1 cellular context compared by ENCODE assay signal in the genomic region with DNA sequence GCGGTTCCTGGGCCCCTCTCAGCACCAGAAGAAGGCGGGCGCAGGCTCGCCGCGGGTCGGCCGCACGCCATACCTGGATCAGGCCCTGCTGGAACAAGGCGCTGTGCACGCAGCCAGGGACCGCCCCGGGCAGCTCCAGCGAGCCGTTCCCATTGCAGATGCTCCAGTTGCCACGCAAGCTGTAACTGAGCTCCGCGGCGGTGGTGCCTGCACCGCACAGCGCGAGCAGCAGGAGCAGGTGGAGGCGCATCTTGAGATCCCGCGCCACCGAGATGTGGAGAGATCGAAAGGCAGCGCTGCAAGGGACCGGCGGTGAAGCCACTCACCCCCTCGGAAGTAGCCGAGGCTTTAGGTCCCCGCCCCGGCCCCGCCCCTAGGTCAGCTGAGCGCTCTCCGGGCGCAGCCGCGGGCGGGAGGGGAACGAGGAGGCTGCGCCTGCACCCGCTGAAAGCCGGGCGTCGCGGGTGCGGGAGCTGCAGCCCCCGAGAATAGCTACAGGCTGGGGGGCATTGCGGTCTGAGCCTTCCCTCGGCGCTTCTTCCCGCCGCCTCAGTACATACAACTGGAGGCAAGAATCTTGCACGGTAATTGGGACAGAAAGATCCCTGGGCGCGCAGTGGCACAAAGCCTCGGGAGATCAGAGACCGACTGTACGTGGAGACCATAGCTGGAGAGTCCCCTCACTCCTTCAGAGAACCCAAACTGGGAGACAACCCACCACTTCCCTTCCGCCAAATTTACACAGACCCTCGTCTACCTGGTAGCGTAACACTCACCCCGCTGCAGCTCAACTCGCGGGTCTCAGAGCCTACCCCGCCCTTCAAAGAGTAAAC.
TF ChIP-seq lines count a peak whose summit lies in the region.

A gene (minus strand): TSS at position 324 of the 833 bp plus-strand sequence. CDS start 74 bp downstream, at position 250.

TF ChIP-seq in K562, 482 proteins besides CTCF, POLR2A, EP300 and RAD21 (continued from another document and continues in another):
- TF ChIP-seq SMARCE1 (IDR thresholded peaks at IDR 0.05) (no peak), KLF16 (IDR thresholded peaks at IDR 0.05) (no peak), GTF2E2 (tag; IDR thresholded peaks at IDR 0.05) (no peak), NFXL1 (CRISPR knock-in tag; IDR thresholded peaks at IDR 0.05) (no peak), MAFF (IDR thresholded peaks at IDR 0.05; ENCODE audit: low read length) (no peak), TEAD4 (IDR thresholded peaks at IDR 0.05; ENCODE audit: low read length) (no peak), TEAD4 (CRISPR knock-in tag; IDR thresholded peaks at IDR 0.05; ENCODE audit: borderline replicate concordance) (no peak), CTBP1 (IDR thresholded peaks at IDR 0.05; ENCODE audit: borderline replicate concordance) (peak; percentile 93), SOX6 (IDR thresholded peaks at IDR 0.05) (peak; percentile 34; the same call in 1 of the 2 replicates), PTRF (tag; IDR thresholded peaks at IDR 0.05) (no peak), CBFA2T2 (conservative IDR thresholded peaks at IDR 0.05) (no peak), HDAC2 (IDR thresholded peaks at IDR 0.05) (no peak; the same call in 1 of the 2 replicates), MECOM (CRISPR knock-in tag; IDR thresholded peaks at IDR 0.05) (no peak), ZNF785 (CRISPR knock-in tag; IDR thresholded peaks at IDR 0.05) (no peak), HNRNPL (IDR thresholded peaks at IDR 0.05; ENCODE audit: low read depth, low read length) (no peak), CBX3 (IDR thresholded peaks at IDR 0.05; ENCODE audit: borderline replicate concordance in 1 of 2, low read length in 2 of 2) (no peak), RFX5 (IDR thresholded peaks at IDR 0.05; ENCODE audit: low read depth, low read length) (no peak), SMAD1 (IDR thresholded peaks at IDR 0.05; ENCODE audit: low read depth, low read length, partially characterized antibody) (no peak), ZNF224 (CRISPR knock-in tag; IDR thresholded peaks at IDR 0.05) (no peak), EWSR1 (IDR thresholded peaks at IDR 0.05; ENCODE audit: borderline replicate concordance, low read depth, partially characterized antibody) (no peak), NFE2L1 (tag; IDR thresholded peaks at IDR 0.05; ENCODE audit: borderline replicate concordance, low read depth) (no peak), L3MBTL2 (IDR thresholded peaks at IDR 0.05) (peak; percentile 80), FOXM1 (IDR thresholded peaks at IDR 0.05; ENCODE audit: low read depth) (no peak), FOXM1 (CRISPR knock-in tag; IDR thresholded peaks at IDR 0.05; ENCODE audit: low read depth) (peak; percentile 85; the same call in 1 of the 2 replicates), SLC30A9 (CRISPR knock-in tag; IDR thresholded peaks at IDR 0.05) (no peak), FOXP1 (CRISPR knock-in tag; IDR thresholded peaks at IDR 0.05) (peak; percentile 80), OTX1 (CRISPR knock-in tag; IDR thresholded peaks at IDR 0.05) (no peak), XRCC4 (IDR thresholded peaks at IDR 0.05; ENCODE audit: extremely low read depth, insufficient read depth, insufficient read length) (no peak), TAF1 (IDR thresholded peaks at IDR 0.05; ENCODE audit: control insufficient read depth, extremely low read depth, insufficient read depth, low read length, severe bottlenecking) (peak; percentile 31), RFX1 (IDR thresholded peaks at IDR 0.05) (no peak), FOXA3 (CRISPR knock-in tag; conservative IDR thresholded peaks at IDR 0.05 in 1 of 2, IDR thresholded peaks at IDR 0.05 in 1 of 2) (peak in 1 of 2 experiments; percentile 88; a peak in 2 of 4 replicates), YY1 (IDR thresholded peaks at IDR 0.05; ENCODE audit: borderline replicate concordance in 1 of 3, control insufficient read depth in 1 of 3, extremely low read depth in 1 of 3, insufficient read depth in 3 of 3, insufficient read length in 1 of 3, insufficient replicate concordance in 2 of 3, low read depth in 1 of 3, low read length in 2 of 3) (peak in 2 of 3 experiments; percentile 13 to 15), GTF2F1 (IDR thresholded peaks at IDR 0.05; ENCODE audit: low read depth, low read length) (no peak), U2AF1 (optimal IDR thresholded peaks at IDR 0.05; ENCODE audit: low read depth, low read length) (no peak), ZFP30 (CRISPR knock-in tag; IDR thresholded peaks at IDR 0.05; ENCODE audit: borderline replicate concordance) (no peak), XRCC3 (IDR thresholded peaks at IDR 0.05) (no peak), ERF (CRISPR knock-in tag; IDR thresholded peaks at IDR 0.05) (no peak), ZFP1 (CRISPR knock-in tag; IDR thresholded peaks at IDR 0.05) (no peak)
- TF ChIP-seq, protein P1, sequence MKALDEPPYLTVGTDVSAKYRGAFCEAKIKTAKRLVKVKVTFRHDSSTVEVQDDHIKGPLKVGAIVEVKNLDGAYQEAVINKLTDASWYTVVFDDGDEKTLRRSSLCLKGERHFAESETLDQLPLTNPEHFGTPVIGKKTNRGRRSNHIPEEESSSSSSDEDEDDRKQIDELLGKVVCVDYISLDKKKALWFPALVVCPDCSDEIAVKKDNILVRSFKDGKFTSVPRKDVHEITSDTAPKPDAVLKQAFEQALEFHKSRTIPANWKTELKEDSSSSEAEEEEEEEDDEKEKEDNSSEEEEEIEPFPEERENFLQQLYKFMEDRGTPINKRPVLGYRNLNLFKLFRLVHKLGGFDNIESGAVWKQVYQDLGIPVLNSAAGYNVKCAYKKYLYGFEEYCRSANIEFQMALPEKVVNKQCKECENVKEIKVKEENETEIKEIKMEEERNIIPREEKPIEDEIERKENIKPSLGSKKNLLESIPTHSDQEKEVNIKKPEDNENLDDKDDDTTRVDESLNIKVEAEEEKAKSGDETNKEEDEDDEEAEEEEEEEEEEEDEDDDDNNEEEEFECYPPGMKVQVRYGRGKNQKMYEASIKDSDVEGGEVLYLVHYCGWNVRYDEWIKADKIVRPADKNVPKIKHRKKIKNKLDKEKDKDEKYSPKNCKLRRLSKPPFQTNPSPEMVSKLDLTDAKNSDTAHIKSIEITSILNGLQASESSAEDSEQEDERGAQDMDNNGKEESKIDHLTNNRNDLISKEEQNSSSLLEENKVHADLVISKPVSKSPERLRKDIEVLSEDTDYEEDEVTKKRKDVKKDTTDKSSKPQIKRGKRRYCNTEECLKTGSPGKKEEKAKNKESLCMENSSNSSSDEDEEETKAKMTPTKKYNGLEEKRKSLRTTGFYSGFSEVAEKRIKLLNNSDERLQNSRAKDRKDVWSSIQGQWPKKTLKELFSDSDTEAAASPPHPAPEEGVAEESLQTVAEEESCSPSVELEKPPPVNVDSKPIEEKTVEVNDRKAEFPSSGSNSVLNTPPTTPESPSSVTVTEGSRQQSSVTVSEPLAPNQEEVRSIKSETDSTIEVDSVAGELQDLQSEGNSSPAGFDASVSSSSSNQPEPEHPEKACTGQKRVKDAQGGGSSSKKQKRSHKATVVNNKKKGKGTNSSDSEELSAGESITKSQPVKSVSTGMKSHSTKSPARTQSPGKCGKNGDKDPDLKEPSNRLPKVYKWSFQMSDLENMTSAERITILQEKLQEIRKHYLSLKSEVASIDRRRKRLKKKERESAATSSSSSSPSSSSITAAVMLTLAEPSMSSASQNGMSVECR (CRISPR knock-in tag; IDR thresholded peaks at IDR 0.05), result peak; percentile 82
- TF ChIP-seq, protein P2, sequence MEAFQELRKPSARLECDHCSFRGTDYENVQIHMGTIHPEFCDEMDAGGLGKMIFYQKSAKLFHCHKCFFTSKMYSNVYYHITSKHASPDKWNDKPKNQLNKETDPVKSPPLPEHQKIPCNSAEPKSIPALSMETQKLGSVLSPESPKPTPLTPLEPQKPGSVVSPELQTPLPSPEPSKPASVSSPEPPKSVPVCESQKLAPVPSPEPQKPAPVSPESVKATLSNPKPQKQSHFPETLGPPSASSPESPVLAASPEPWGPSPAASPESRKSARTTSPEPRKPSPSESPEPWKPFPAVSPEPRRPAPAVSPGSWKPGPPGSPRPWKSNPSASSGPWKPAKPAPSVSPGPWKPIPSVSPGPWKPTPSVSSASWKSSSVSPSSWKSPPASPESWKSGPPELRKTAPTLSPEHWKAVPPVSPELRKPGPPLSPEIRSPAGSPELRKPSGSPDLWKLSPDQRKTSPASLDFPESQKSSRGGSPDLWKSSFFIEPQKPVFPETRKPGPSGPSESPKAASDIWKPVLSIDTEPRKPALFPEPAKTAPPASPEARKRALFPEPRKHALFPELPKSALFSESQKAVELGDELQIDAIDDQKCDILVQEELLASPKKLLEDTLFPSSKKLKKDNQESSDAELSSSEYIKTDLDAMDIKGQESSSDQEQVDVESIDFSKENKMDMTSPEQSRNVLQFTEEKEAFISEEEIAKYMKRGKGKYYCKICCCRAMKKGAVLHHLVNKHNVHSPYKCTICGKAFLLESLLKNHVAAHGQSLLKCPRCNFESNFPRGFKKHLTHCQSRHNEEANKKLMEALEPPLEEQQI (IDR thresholded peaks at IDR 0.05), result no peak
- TF ChIP-seq, protein P3, sequence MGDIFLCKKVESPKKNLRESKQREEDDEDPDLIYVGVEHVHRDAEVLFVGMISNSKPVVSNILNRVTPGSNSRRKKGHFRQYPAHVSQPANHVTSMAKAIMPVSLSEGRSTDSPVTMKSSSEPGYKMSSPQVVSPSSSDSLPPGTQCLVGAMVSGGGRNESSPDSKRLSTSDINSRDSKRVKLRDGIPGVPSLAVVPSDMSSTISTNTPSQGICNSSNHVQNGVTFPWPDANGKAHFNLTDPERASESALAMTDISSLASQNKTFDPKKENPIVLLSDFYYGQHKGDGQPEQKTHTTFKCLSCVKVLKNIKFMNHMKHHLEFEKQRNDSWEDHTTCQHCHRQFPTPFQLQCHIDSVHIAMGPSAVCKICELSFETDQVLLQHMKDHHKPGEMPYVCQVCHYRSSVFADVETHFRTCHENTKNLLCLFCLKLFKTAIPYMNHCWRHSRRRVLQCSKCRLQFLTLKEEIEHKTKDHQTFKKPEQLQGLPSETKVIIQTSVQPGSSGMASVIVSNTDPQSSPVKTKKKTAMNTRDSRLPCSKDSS (IDR thresholded peaks at IDR 0.05; ENCODE audit: low read depth, partially characterized antibody), result no peak
- TF ChIP-seq, protein P4, sequence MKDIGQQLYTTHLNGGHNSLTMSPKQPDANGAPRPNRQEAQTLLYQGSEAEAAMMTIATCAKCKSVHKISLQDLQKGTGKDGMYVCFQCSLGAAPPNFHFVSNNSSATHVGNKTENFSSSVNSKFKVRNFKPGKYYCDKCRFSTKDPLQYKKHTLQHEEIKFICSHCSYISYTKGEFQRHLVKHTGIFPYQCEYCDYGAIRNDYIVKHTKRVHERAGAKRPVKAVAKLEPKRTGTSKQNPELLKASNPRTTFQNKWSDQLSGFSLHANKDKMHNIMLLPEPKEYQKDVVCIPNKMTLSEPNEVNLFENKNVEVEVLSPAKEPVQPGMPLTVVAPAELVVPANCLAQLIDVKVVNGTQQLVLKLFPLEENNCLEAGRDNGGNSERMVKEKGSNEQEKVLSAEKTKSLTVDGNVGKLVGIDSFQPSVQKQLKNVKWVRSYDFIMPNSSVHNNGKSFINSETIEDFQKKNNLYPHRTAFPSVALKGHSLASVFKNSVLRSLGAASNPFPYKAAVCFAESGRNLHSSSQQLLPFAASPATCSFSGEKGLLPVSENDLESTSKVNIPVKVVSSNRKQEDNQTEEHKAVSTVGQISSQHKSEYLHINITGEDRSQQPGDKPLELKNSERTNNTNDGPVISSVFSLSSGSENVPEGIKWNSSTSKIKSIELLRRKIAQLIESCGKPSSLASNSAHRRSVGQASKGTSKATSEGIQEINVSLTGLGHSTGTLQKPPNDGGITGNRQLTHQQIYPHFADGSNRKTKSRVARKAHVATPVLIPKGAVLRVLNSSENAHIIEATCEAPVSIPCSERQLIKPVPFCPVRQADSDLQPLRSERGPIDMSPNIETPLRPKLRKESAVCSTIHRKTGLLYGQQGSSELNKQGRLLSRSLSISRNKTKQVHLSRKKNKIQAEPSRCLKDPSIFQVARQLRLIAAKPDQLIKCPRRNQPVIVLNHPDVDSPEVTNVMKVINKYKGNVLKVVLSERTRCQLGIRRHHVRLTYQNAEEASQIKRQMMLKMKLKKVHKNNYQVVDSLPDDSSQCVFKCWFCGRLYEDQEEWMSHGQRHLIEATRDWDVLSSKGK (CRISPR knock-in tag; IDR thresholded peaks at IDR 0.05), result no peak
- TF ChIP-seq, protein P5, sequence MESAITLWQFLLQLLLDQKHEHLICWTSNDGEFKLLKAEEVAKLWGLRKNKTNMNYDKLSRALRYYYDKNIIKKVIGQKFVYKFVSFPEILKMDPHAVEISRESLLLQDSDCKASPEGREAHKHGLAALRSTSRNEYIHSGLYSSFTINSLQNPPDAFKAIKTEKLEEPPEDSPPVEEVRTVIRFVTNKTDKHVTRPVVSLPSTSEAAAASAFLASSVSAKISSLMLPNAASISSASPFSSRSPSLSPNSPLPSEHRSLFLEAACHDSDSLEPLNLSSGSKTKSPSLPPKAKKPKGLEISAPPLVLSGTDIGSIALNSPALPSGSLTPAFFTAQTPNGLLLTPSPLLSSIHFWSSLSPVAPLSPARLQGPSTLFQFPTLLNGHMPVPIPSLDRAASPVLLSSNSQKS (CRISPR knock-in tag; IDR thresholded peaks at IDR 0.05), result no peak
- TF ChIP-seq, protein P6, sequence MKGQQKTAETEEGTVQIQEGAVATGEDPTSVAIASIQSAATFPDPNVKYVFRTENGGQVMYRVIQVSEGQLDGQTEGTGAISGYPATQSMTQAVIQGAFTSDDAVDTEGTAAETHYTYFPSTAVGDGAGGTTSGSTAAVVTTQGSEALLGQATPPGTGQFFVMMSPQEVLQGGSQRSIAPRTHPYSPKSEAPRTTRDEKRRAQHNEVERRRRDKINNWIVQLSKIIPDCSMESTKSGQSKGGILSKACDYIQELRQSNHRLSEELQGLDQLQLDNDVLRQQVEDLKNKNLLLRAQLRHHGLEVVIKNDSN (CRISPR knock-in tag; IDR thresholded peaks at IDR 0.05), result peak; percentile 85
- TF ChIP-seq, protein P7, sequence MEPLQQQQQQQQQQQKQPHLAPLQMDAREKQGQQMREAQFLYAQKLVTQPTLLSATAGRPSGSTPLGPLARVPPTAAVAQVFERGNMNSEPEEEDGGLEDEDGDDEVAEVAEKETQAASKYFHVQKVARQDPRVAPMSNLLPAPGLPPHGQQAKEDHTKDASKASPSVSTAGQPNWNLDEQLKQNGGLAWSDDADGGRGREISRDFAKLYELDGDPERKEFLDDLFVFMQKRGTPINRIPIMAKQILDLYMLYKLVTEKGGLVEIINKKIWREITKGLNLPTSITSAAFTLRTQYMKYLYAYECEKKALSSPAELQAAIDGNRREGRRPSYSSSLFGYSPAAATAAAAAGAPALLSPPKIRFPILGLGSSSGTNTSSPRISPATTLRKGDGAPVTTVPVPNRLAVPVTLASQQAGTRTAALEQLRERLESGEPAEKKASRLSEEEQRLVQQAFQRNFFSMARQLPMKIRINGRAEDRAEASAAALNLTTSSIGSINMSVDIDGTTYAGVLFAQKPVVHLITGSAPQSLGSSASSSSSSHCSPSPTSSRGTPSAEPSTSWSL (CRISPR knock-in tag; IDR thresholded peaks at IDR 0.05; ENCODE audit: borderline replicate concordance), result no peak
- TF ChIP-seq, protein P8, sequence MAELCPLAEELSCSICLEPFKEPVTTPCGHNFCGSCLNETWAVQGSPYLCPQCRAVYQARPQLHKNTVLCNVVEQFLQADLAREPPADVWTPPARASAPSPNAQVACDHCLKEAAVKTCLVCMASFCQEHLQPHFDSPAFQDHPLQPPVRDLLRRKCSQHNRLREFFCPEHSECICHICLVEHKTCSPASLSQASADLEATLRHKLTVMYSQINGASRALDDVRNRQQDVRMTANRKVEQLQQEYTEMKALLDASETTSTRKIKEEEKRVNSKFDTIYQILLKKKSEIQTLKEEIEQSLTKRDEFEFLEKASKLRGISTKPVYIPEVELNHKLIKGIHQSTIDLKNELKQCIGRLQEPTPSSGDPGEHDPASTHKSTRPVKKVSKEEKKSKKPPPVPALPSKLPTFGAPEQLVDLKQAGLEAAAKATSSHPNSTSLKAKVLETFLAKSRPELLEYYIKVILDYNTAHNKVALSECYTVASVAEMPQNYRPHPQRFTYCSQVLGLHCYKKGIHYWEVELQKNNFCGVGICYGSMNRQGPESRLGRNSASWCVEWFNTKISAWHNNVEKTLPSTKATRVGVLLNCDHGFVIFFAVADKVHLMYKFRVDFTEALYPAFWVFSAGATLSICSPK (IDR thresholded peaks at IDR 0.05; ENCODE audit: borderline replicate concordance), result no peak
